1 cellular context compared by ENCODE assay signal in the genomic region with DNA sequence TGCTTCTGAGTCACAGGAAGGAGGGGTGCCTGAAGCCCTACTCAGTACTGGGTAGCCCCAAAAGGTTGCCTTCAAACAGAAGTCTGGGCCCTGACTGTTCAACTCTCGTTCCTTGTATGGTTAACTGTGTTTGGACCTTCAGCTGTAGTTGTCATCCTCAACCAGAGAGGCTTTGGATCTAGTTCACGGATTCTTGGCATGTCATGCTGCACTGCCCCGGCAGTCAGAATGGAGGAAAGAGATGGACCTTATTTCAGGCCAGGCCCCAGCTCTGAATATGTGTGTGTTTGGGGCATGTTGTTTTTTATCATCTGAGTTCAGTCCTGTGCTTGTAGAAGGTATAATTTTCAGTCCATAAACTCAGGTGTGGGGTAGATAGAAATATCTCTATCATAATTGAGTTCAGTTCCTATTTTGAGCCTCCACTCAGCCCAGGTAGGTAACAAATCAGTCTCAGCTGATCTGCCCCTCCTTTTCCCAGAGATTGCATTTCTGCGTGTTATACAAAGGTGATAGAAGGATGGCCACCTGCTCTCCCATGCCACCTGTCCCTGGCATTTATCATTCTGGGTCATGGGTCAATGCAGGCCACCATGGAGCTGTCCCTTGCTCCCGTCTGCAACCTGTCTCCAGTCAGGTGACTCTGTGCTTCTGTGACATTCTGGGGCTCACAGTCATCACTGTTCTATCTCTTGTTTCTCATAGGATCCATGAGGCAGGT.
TF ChIP-seq lines count a peak whose summit lies in the region.

No MANE protein-coding gene starts in this region.

TF ChIP-seq in H1, 55 proteins besides CTCF, POLR2A, EP300 and RAD21 (continued from another document):
- no peak for TF ChIP-seq ZNF274 (IDR thresholded peaks at IDR 0.05; ENCODE audit: borderline replicate concordance, extremely low read depth, low read length)
- TF ChIP-seq BCL11A (IDR thresholded peaks at IDR 0.05; ENCODE audit: low read depth in 2 of 2, low read length in 2 of 2) = no peak
- TF ChIP-seq SRF (IDR thresholded peaks at IDR 0.05; ENCODE audit: low read depth, low read length) = no peak
